Comparison of ENCODE assay signal across 9 cellular contexts in genomic region chr15:67784057-67784781, GRCh38. TPM values are rescaled to one million over a fixed set of nuclear protein-coding genes. Genes with fewer than 3 reads are reported as not detected.
DNase-seq lines count a peak whose midpoint lies in the region; ATAC-seq and TF ChIP-seq lines count a peak whose summit lies in the region.
"Had no signal": no experiment of that assay in that cellular context is flagged by ENCODE, and none has a peak within 500 bp of the region (broad histone marks: within the 10 kb centered on the region; RNA-seq: fewer than 3 reads in every experiment).

No MANE protein-coding gene starts in this region.

- H3K36me3 Mint-ChIP-seq in endothelial cell (ENCODE audit: low read depth, unreplicated experiment) = peaks cover 9% of the 10 kb centered on the region
- H3K36me3 Mint-ChIP-seq: WTC11 had no signal

- peaks cover 4% of the 10 kb centered on the region for H3K4me1 Mint-ChIP-seq in endothelial cell (ENCODE audit: unreplicated experiment)

- no peak overlapping the region for H3K27ac ChIP-seq in thyroid gland

- H3K4me3 Mint-ChIP-seq in endothelial cell (ENCODE audit: unreplicated experiment) = no peak overlapping the region
- H3K4me3 Mint-ChIP-seq: WTC11 had no signal

- H3K27me3 Mint-ChIP-seq in endothelial cell (ENCODE audit: unreplicated experiment) = no peaks in the 10 kb centered on the region

- H3K36me3 ChIP-seq in thyroid gland = no peaks in the 10 kb centered on the region
- H3K36me3 ChIP-seq in HAP-1 (replicated peaks) = no peaks in the 10 kb centered on the region; the same call in 1 of the 2 replicates

- H3K4me1 ChIP-seq in thyroid gland (no peaks in the 10 kb centered on the region), HAP-1 (peaks cover 11% of the 10 kb centered on the region)

- in situ Hi-C loops in HAP-1 (cut with MboI; ENCODE audit: low sequenced_read_pairs) = no loop called here

- H3K27me3 ChIP-seq in thyroid gland (no peaks in the 10 kb centered on the region), HAP-1 (ENCODE audit: low read depth) (no peaks in the 10 kb centered on the region; the same call in 1 of the 2 replicates)

- ATAC-seq in Right ventricle myocardium inferior (no peak), left cardiac atrium (no peak), HG02981 (IDR thresholded peaks at IDR 0.05; ENCODE audit: unreplicated experiment) (peak; percentile 72)
- ATAC-seq: WTC11 had no signal

- H3K4me3 ChIP-seq in thyroid gland (replicated peaks in 1 of 3) (no peak overlapping the region), HAP-1 (no peak overlapping the region)

- peak; percentile 60 for DNase-seq in Right ventricle myocardium inferior (ENCODE audit: missing footprints)
- no peak for DNase-seq in left cardiac atrium
- peak; percentile 83 for DNase-seq in NCI-H748 (lab: John Stamatoyannopoulos, UW; ENCODE audit: unreplicated experiment)
- DNase-seq in thyroid gland = no peak
- no peak for DNase-seq in cardiac septum (ENCODE audit: low spot score)
- DNase-seq in endothelial cell (ENCODE audit: low spot score) = no peak
- no peak for DNase-seq in HAP-1 (ENCODE audit: low spot score in 2 of 2)

- H3K27ac Mint-ChIP-seq in endothelial cell (ENCODE audit: unreplicated experiment) = no peak overlapping the region

- no peak for TF ChIP-seq CTCF in thyroid gland (IDR thresholded peaks at IDR 0.05)
- TF ChIP-seq CTCF in endothelial cell (IDR thresholded peaks at IDR 0.05; ENCODE audit: unreplicated experiment) = no peak

- no peak for TF ChIP-seq POLR2A in thyroid gland (IDR thresholded peaks at IDR 0.05)

- no peaks in the 10 kb centered on the region for H3K9me3 Mint-ChIP-seq in endothelial cell (ENCODE audit: unreplicated experiment)
- H3K9me3 Mint-ChIP-seq: WTC11 had no signal

- no peaks in the 10 kb centered on the region for H3K9me3 ChIP-seq in thyroid gland
- H3K9me3 ChIP-seq in HAP-1 = no peaks in the 10 kb centered on the region

- WGBS in thyroid gland, 2 donors = 86 to 88% methylated on average over 4 of the region's 4 CpGs

- intact Hi-C loops in Right ventricle myocardium inferior (cut with DNase I) (no loop called here), left cardiac atrium (cut with DNase I) (no loop called here), thyroid gland (cut with DNase I) (no loop called here), cardiac septum (cut with DNase I) (no loop called here)

RNA-seq across cellular contexts. Expression of gene SKOR1, which starts 41.1 kb away (rescaled TPM):
- not detected for total RNA-seq in Right ventricle myocardium inferior
- under 1 TPM; 0.09 to 0.29 TPM for total RNA-seq in left cardiac atrium
- 1 to 10 TPM in 1 of 4 donors, under 1 TPM in 3; 0.49 to 1.2 (median 0.85) TPM for total RNA-seq in thyroid gland
- 0.24 TPM for total RNA-seq in cardiac septum
- total RNA-seq in endothelial cell (ENCODE audit: unreplicated experiment) = 0.21 TPM

RNA-seq across cellular contexts. Expression of gene RNU6-1, which starts 55.6 kb away (rescaled TPM):
- not detected for total RNA-seq in Right ventricle myocardium inferior
- total RNA-seq in left cardiac atrium = not detected
- not detected for total RNA-seq in thyroid gland
- total RNA-seq in cardiac septum = not detected
- total RNA-seq in endothelial cell (ENCODE audit: unreplicated experiment) = not detected
- total RNA-seq: WTC11 had no signal

Comparison
In these comparisons a context has a peak if more than half of its experiments do, and no peak if none do; other contexts are left out.
1. DNase-seq: peak in Right ventricle myocardium inferior (single experiment) and NCI-H748 (single experiment); none in left cardiac atrium (single experiment), thyroid gland (0 of 2), cardiac septum (single experiment), endothelial cell (single experiment) and HAP-1 (0 of 2).